ENCODE assay signal across 26 cellular contexts in genomic region chr3:194832346-194833104, GRCh38.
A peak's percentile ranks its signal among the peaks of the same experiment; 100 is the strongest.
DNase-seq lines count a peak whose midpoint lies in the region; ATAC-seq, FAIRE-seq and TF ChIP-seq lines count a peak whose summit lies in the region.
"Had no signal": no experiment of that assay in that cellular context is flagged by ENCODE, and none has a peak within 500 bp of the region (broad histone marks: within the 10 kb centered on the region; RNA-seq: fewer than 3 reads in every experiment).

No MANE protein-coding gene starts in this region.

- H3K9me3 ChIP-seq in endothelial cell of umbilical vein (replicated peaks; ENCODE audit: control insufficient read depth, insufficient read depth, low read length) (no peaks in the 10 kb centered on the region), PC-9 (ENCODE audit: insufficient read depth, low read depth) (no peaks in the 10 kb centered on the region)
- H3K9me3 ChIP-seq: A549, BE2C had no signal

- H3K4me3 ChIP-seq in AG09309 (ENCODE audit: control insufficient read depth, low read depth, low read length) = no peak overlapping the region
- no peak overlapping the region for H3K4me3 ChIP-seq in endothelial cell of umbilical vein (replicated peaks in 1 of 3; ENCODE audit: insufficient read depth in 1 of 3, low read depth in 1 of 3, low read length in 3 of 3)
- no peak overlapping the region for H3K4me3 ChIP-seq in H7 (ENCODE audit: insufficient read depth, low read depth, low read length)
- no peak overlapping the region for H3K4me3 ChIP-seq in PC-9
- H3K4me3 ChIP-seq: A549; BLaER1 treated with 17β-estradiol and CSF1 and Interleukin-3, amounts not matched to agents 10 nM and 100 nM; GM12878; GM23248 had no signal

- H3K9me2 ChIP-seq in PC-9 (ENCODE audit: insufficient read depth) = no peaks in the 10 kb centered on the region

- DNase-seq in AG09309 (ENCODE audit: low read depth) = peak; percentile 21
- peak; percentile 68 for DNase-seq in endothelial cell of umbilical vein (ENCODE audit: low read depth, low spot score)
- peak; percentile 13 for DNase-seq in pulmonary artery endothelial cell (ENCODE audit: low read depth, low spot score)
- DNase-seq in H7 = no peak
- no peak for DNase-seq in HuH-7 (ENCODE audit: low spot score)
- no peak for DNase-seq in PC-9
- DNase-seq: 8988T; BE2C; CD4-positive, alpha-beta T cell; CD8-positive, alpha-beta memory T cell; DMS 273 treated with DMSO at 0.1 percent for 48 hours; DMS79; EL; GDM1; GM23248; H9; HFFc6 had no signal

- BruUV-seq in endothelial cell of umbilical vein (replicated peaks; lab: Mats Ljungman, UMichigan) (no TSS peak), PC-9 (replicated peaks; lab: Mats Ljungman, UMichigan) (no TSS peak)

- H3K4me1 ChIP-seq in endothelial cell of umbilical vein (ENCODE audit: control insufficient read depth, extremely low read depth, insufficient read depth, low read length) (peaks cover 22% of the 10 kb centered on the region), PC-9 (replicated peaks; ENCODE audit: insufficient read depth) (no peaks in the 10 kb centered on the region)
- H3K4me1 ChIP-seq: A549, BE2C had no signal

- no peaks in the 10 kb centered on the region for H3F3A ChIP-seq in PC-9 (ENCODE audit: insufficient read depth, low read depth)

- CTCF ChIA-PET in endothelial cell of umbilical vein (lab: Charles Lee) = interaction anchor here (1.2 to 1.5 kb wide), 2 partner anchors 69 to 150 kb away, joined by 3 to 5 read pairs; no protein-coding TSS in a partner anchor
- CTCF ChIA-PET in PC-9 (lab: Charles Lee) = no interaction called here

- H3K9me1 ChIP-seq in endothelial cell of umbilical vein (replicated peaks; ENCODE audit: control insufficient read depth, extremely low read depth, insufficient read depth, low read length) = no peaks in the 10 kb centered on the region

- H3K36me3 Mint-ChIP-seq in stimulated activated memory B cell treated with anti-CD40 and anti-IgM and Interleukin-4, amounts not matched to agents 10 μg/mL and 1 μg/mL and 100 μg/mL, for 72 hours = no peaks in the 10 kb centered on the region
- H3K36me3 Mint-ChIP-seq: CD14-positive monocyte; CD8-positive, alpha-beta memory T cell had no signal

- H2AFZ ChIP-seq in endothelial cell of umbilical vein (ENCODE audit: low read depth, low read length) = no peak overlapping the region
- H2AFZ ChIP-seq in PC-9 = no peak overlapping the region
- H2AFZ ChIP-seq: GM23248 had no signal

- no peaks in the 10 kb centered on the region for H4K20me1 ChIP-seq in endothelial cell of umbilical vein (replicated peaks; ENCODE audit: control insufficient read depth, extremely low read depth, insufficient read depth, low read length)
- H4K20me1 ChIP-seq in PC-9 (ENCODE audit: insufficient read depth) = no peaks in the 10 kb centered on the region
- H4K20me1 ChIP-seq: BLaER1 treated with 17β-estradiol and CSF1 and Interleukin-3, amounts not matched to agents 10 nM and 100 nM had no signal

- no peaks in the 10 kb centered on the region for H3K27me3 ChIP-seq in endothelial cell of umbilical vein (ENCODE audit: control insufficient read depth in 2 of 2, insufficient read depth in 2 of 2, low read length in 2 of 2)
- no peaks in the 10 kb centered on the region for H3K27me3 ChIP-seq in H7 (ENCODE audit: control insufficient read depth, insufficient read depth, low read length)
- no peaks in the 10 kb centered on the region for H3K27me3 ChIP-seq in PC-9 (ENCODE audit: insufficient read depth, low read depth)
- H3K27me3 ChIP-seq: BE2C; BLaER1 treated with 17β-estradiol and CSF1 and Interleukin-3, amounts not matched to agents 10 nM and 100 nM had no signal

- H3K4me3 Mint-ChIP-seq in stimulated activated memory B cell treated with anti-CD40 and anti-IgM and Interleukin-4, amounts not matched to agents 10 μg/mL and 1 μg/mL and 100 μg/mL, for 72 hours = no peak overlapping the region
- H3K4me3 Mint-ChIP-seq: CD14-positive monocyte; CD4-positive, alpha-beta T cell; CD8-positive, alpha-beta memory T cell; H9; HFFc6 had no signal

- intact Hi-C loops in endothelial cell of umbilical vein (cut with micrococcal nuclease) (loop anchor here (1.0 to 2.0 kb wide), 5 partner anchors 35 to 198 kb away; no protein-coding TSS in a partner anchor), PC-9 (cut with micrococcal nuclease; ENCODE audit: unreplicated experiment) (no loop called here)

- H3K27ac ChIP-seq in endothelial cell of umbilical vein (ENCODE audit: insufficient read depth, low read depth, low read length) = peak overlapping the region; percentile 62
- H3K27ac ChIP-seq in PC-9 = no peak overlapping the region
- H3K27ac ChIP-seq: A549; BLaER1 treated with 17β-estradiol and CSF1 and Interleukin-3, amounts not matched to agents 10 nM and 100 nM; GM23248 had no signal

- H3K4me1 Mint-ChIP-seq in stimulated activated memory B cell treated with anti-CD40 and anti-IgM and Interleukin-4, amounts not matched to agents 10 μg/mL and 1 μg/mL and 100 μg/mL, for 72 hours = no peaks in the 10 kb centered on the region
- H3K4me1 Mint-ChIP-seq: CD8-positive, alpha-beta memory T cell had no signal

- no peak for TF ChIP-seq POLR2A in endothelial cell of umbilical vein (IDR thresholded peaks at IDR 0.05; ENCODE audit: low read depth, low read length)

- H3K27ac Mint-ChIP-seq in stimulated activated memory B cell treated with anti-CD40 and anti-IgM and Interleukin-4, amounts not matched to agents 10 μg/mL and 1 μg/mL and 100 μg/mL, for 72 hours = no peak overlapping the region
- H3K27ac Mint-ChIP-seq: CD4-positive, alpha-beta T cell; CD8-positive, alpha-beta memory T cell; H9; HFFc6 had no signal

- dilution Hi-C loops in endothelial cell of umbilical vein (cut with MboI; ENCODE audit: extremely low pct_ligation_motif_present, low sequenced_read_pairs) = no loop called here

- no peaks in the 10 kb centered on the region for H3K9me3 Mint-ChIP-seq in stimulated activated memory B cell treated with anti-CD40 and anti-IgM and Interleukin-4, amounts not matched to agents 10 μg/mL and 1 μg/mL and 100 μg/mL, for 72 hours
- H3K9me3 Mint-ChIP-seq: CD4-positive, alpha-beta T cell; CD8-positive, alpha-beta memory T cell; H9; HFFc6 had no signal

- H3K79me2 ChIP-seq in endothelial cell of umbilical vein (ENCODE audit: control insufficient read depth, insufficient read depth, low read length) = no peaks in the 10 kb centered on the region
- no peaks in the 10 kb centered on the region for H3K79me2 ChIP-seq in PC-9 (ENCODE audit: low read depth)

- ATAC-seq in SK-N-SH treated with all-trans-retinoic acid at 6 μM for 48 hours = no peak
- ATAC-seq in stimulated activated memory B cell treated with anti-CD40 and anti-IgM and Interleukin-4, amounts not matched to agents 10 μg/mL and 1 μg/mL and 100 μg/mL, for 72 hours = no peak
- ATAC-seq: A549, GM12878 had no signal

- H3K4me2 ChIP-seq in endothelial cell of umbilical vein (ENCODE audit: insufficient read depth, low read length) (peak overlapping the region; percentile 27), PC-9 (no peak overlapping the region)
- H3K4me2 ChIP-seq: A549 had no signal

- H3K36me3 ChIP-seq in endothelial cell of umbilical vein (ENCODE audit: control insufficient read depth in 2 of 2, extremely low read depth in 1 of 2, insufficient read depth in 2 of 2, low read length in 2 of 2) (no peaks in the 10 kb centered on the region), H7 (replicated peaks; ENCODE audit: control insufficient read depth, insufficient read depth, low read length) (no peaks in the 10 kb centered on the region), PC-9 (ENCODE audit: low read depth) (no peaks in the 10 kb centered on the region)
- H3K36me3 ChIP-seq: BE2C; BLaER1 treated with 17β-estradiol and CSF1 and Interleukin-3, amounts not matched to agents 10 nM and 100 nM had no signal

- POLR2A ChIA-PET in endothelial cell of umbilical vein (lab: Charles Lee) = no interaction called here
- POLR2A ChIA-PET in PC-9 (lab: Charles Lee; ENCODE audit: unreplicated experiment) = no interaction called here

- TF ChIP-seq CTCF in AG09309 (IDR thresholded peaks at IDR 0.05; ENCODE audit: control insufficient read depth, insufficient read depth, low read depth, low read length, missing control alignments) (no peak), endothelial cell of umbilical vein (IDR thresholded peaks at IDR 0.05; ENCODE audit: extremely low read depth in 1 of 2, insufficient read depth in 1 of 2, low read depth in 1 of 2, low read length in 2 of 2) (no peak), PC-9 (conservative IDR thresholded peaks at IDR 0.05) (no peak)

- FAIRE-seq in endothelial cell of umbilical vein (lab: Jason Lieb, UNC) = peak; percentile 85
- FAIRE-seq: A549, D721Med, GM12878, GM19239, H1 had no signal

- no peaks in the 10 kb centered on the region for H3K27me3 Mint-ChIP-seq in stimulated activated memory B cell treated with anti-CD40 and anti-IgM and Interleukin-4, amounts not matched to agents 10 μg/mL and 1 μg/mL and 100 μg/mL, for 72 hours
- H3K27me3 Mint-ChIP-seq: CD4-positive, alpha-beta T cell had no signal

- H3K9ac ChIP-seq in endothelial cell of umbilical vein (replicated peaks; ENCODE audit: extremely low read depth, insufficient read depth, low read length) = no peak overlapping the region
- H3K9ac ChIP-seq: BLaER1 treated with 17β-estradiol and CSF1 and Interleukin-3, amounts not matched to agents 10 nM and 100 nM; GM23248 had no signal

TF ChIP-seq in endothelial cell of umbilical vein, 7 proteins besides CTCF, POLR2A, EP300 and RAD21:
- no peak for TF ChIP-seq EZH2 (IDR thresholded peaks at IDR 0.05; ENCODE audit: borderline replicate concordance, low read depth, low read length, severe bottlenecking)
- peak; percentile 78 for TF ChIP-seq FOS (IDR thresholded peaks at IDR 0.05; ENCODE audit: borderline replicate concordance, insufficient read depth, low read length)
- TF ChIP-seq GATA2 (IDR thresholded peaks at IDR 0.05; ENCODE audit: insufficient read depth, insufficient read length, low read depth, low read length) = peak; percentile 78
- TF ChIP-seq MAX (IDR thresholded peaks at IDR 0.05; ENCODE audit: insufficient read depth, insufficient read length) = no peak
- no peak for TF ChIP-seq POLR2AphosphoS5 (IDR thresholded peaks at IDR 0.05; ENCODE audit: insufficient read depth, low read depth, low read length)
- peak; percentile 27 for TF ChIP-seq JUN (IDR thresholded peaks at IDR 0.05; ENCODE audit: borderline replicate concordance, insufficient read depth, insufficient read length, low read depth)
- TF ChIP-seq MYC (IDR thresholded peaks at IDR 0.05; ENCODE audit: low read depth, low read length) = no peak

Comparison
In these comparisons a context has a peak if more than half of its experiments do, and no peak if none do; other contexts are left out.
1. DNase-seq: peak in AG09309 (single experiment), endothelial cell of umbilical vein (single experiment) and pulmonary artery endothelial cell (single experiment); none in H7 (single experiment), HuH-7 (single experiment) and PC-9 (0 of 2).